Comparison of ENCODE assay signal across 9 cellular contexts in genomic region chr7:143395187-143396149, GRCh38. TPM values are rescaled to one million over a fixed set of nuclear protein-coding genes. Genes with fewer than 3 reads are reported as not detected.
DNase-seq lines count a peak whose midpoint lies in the region; ATAC-seq and TF ChIP-seq lines count a peak whose summit lies in the region.
"Had no signal": no experiment of that assay in that cellular context is flagged by ENCODE, and none has a peak within 500 bp of the region (broad histone marks: within the 10 kb centered on the region; RNA-seq: fewer than 3 reads in every experiment).

No MANE protein-coding gene starts in this region.

- no peaks in the 10 kb centered on the region for H3K9me3 Mint-ChIP-seq in dendritic cell treated with granulocyte-macrophage colony-stimulating factor and Interleukin-4, amounts not matched to agents 40 ng/mL and 50 ng/mL, for 4 days
- H3K9me3 Mint-ChIP-seq in natural killer cell, result no peaks in the 10 kb centered on the region

- no peak for TF ChIP-seq CTCF in natural killer cell (IDR thresholded peaks at IDR 0.05)

- H3K4me3 Mint-ChIP-seq in dendritic cell treated with granulocyte-macrophage colony-stimulating factor and Interleukin-4, amounts not matched to agents 40 ng/mL and 50 ng/mL, for 4 days, result no peak overlapping the region
- no peak overlapping the region for H3K4me3 Mint-ChIP-seq in natural killer cell

- DNase-seq in ELR (ENCODE audit: low read depth) (peak; percentile 36), HuH-7 (ENCODE audit: low spot score) (peak; percentile 89), natural killer cell (no peak), NCI-H2227 (lab: John Stamatoyannopoulos, UW; ENCODE audit: unreplicated experiment) (no peak), NCI-H510A (lab: John Stamatoyannopoulos, UW) (no peak)

- intact Hi-C loops in dendritic cell treated with granulocyte-macrophage colony-stimulating factor and Interleukin-4, amounts not matched to agents 40 ng/mL and 50 ng/mL, for 4 days (cut with micrococcal nuclease), result no loop called here
- intact Hi-C loops in natural killer cell (cut with micrococcal nuclease), result no loop called here

- peak overlapping the region; percentile 27 for H3K27ac Mint-ChIP-seq in dendritic cell treated with granulocyte-macrophage colony-stimulating factor and Interleukin-4, amounts not matched to agents 40 ng/mL and 50 ng/mL, for 4 days
- peak overlapping the region in 1 of 2 donors; percentile 15 for H3K27ac Mint-ChIP-seq in natural killer cell

- H3K4me1 Mint-ChIP-seq in dendritic cell treated with granulocyte-macrophage colony-stimulating factor and Interleukin-4, amounts not matched to agents 40 ng/mL and 50 ng/mL, for 4 days (ENCODE audit: low read depth), result peaks cover 47% of the 10 kb centered on the region
- peaks cover 11 to 19% of the 10 kb centered on the region in 2 donors for H3K4me1 Mint-ChIP-seq in natural killer cell

- no peaks in the 10 kb centered on the region for H3K27me3 Mint-ChIP-seq in dendritic cell treated with granulocyte-macrophage colony-stimulating factor and Interleukin-4, amounts not matched to agents 40 ng/mL and 50 ng/mL, for 4 days
- H3K27me3 Mint-ChIP-seq in natural killer cell (ENCODE audit: low read depth in 2 of 2), result no peaks in the 10 kb centered on the region

- H3K36me3 Mint-ChIP-seq in dendritic cell treated with granulocyte-macrophage colony-stimulating factor and Interleukin-4, amounts not matched to agents 40 ng/mL and 50 ng/mL, for 4 days (ENCODE audit: low read depth), result no peaks in the 10 kb centered on the region
- H3K36me3 Mint-ChIP-seq in natural killer cell, result no peaks in the 10 kb centered on the region

- ATAC-seq in natural killer cell (peak in 2 of 3 donors; percentile 62 to 69), GM19463 (IDR thresholded peaks at IDR 0.05; ENCODE audit: unreplicated experiment) (no peak), HG03457 (IDR thresholded peaks at IDR 0.05; ENCODE audit: unreplicated experiment) (no peak)

RNA-seq across cellular contexts. Expression of gene EPHA1, which starts 13.2 kb away (rescaled TPM):
- total RNA-seq in natural killer cell, result 1 to 10 TPM in 2 of 3 donors, not detected in 1; 1.0 to 1.2 TPM

RNA-seq across cellular contexts. Expression of gene ZYX, which starts 14.3 kb away (rescaled TPM):
- total RNA-seq in natural killer cell, result 100 to 1,000 TPM; 168 to 219 (median 186) TPM

RNA-seq across cellular contexts. Expression of gene FAM131B, which starts 33.0 kb away (rescaled TPM):
- 1 to 10 TPM; 2.3 to 2.8 (median 2.5) TPM for total RNA-seq in natural killer cell

RNA-seq across cellular contexts. Expression of gene TAS2R60, which starts 47.8 kb away (rescaled TPM):
- total RNA-seq in natural killer cell, result under 1 TPM in 1 of 3 donors, not detected in 2; 0.40 TPM
- total RNA-seq: HT-29 had no signal

Comparison
In these comparisons a context has a peak if more than half of its experiments do, and no peak if none do; other contexts are left out.
1. DNase-seq: peak in ELR (single experiment) and HuH-7 (single experiment); none in natural killer cell (single experiment), NCI-H2227 (single experiment) and NCI-H510A (single experiment).
2. ATAC-seq: peak in natural killer cell (2 of 3); none in GM19463 (single experiment) and HG03457 (single experiment).